In the genomic region with DNA sequence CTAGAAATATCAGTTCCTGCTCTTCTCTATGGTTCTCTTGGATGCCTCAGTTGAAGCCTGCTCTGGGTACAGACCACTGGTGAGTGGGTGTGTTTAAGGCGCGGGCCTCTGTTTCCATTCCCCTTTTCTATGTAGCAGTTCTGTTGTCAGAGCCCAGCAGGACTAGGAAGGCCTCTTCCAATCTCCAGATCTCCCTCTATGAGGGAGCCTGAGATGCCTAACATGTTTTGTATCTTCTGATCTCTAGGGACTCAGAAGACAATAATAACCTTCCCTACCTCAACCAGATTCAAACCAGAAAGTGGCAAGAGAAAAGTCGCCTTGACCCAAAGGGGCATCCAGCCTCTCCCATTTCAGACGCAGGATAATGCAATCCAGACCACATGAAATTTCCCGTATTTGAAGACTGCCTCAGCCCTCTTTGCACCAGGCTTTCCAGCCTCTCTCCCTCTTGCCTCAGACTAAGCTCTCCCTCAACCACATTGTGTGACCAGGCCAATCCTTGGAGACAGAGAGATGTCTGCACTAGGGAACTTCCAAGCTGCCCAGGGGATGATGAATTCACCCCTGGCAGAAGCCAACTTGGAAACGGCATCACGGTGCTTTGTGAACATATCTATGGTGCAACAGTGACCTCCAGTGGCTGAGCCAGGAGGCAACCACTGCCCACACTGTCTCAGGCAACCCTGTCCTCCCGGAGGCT, we compare ENCODE assay signal across 8 cellular contexts.
DNase-seq lines count a peak whose midpoint lies in the region; ATAC-seq and TF ChIP-seq lines count a peak whose summit lies in the region.

No MANE protein-coding gene starts in this region.

- H3K27ac ChIP-seq in 22Rv1 (no peak overlapping the region), endodermal cell (ENCODE audit: low read depth, low read length) (no peak overlapping the region)

- H3K36me3 Mint-ChIP-seq in endodermal cell (ENCODE audit: low read depth): no peaks in the 10 kb centered on the region

- TF ChIP-seq CTCF in 22Rv1 (IDR thresholded peaks at IDR 0.05) (peak; percentile 77), GM12874 (IDR thresholded peaks at IDR 0.05; ENCODE audit: insufficient read depth, low read depth, low read length) (peak; percentile 80), endodermal cell (conservative IDR thresholded peaks at IDR 0.05) (peak; percentile 91)

- peaks cover 45% of the 10 kb centered on the region for H3K27me3 Mint-ChIP-seq in endodermal cell (ENCODE audit: insufficient read depth)

- H3K36me3 ChIP-seq in endodermal cell (ENCODE audit: control insufficient read depth, insufficient read depth, low read length): no peaks in the 10 kb centered on the region

- 60 to 100% methylated on average over 5 to 8 of the region's 8 CpGs for WGBS in endodermal cell (ENCODE audit: insufficient coverage in 1 of 2, insufficient read length in 1 of 2), 2 experiments

- H3K4me3 ChIP-seq in endodermal cell (ENCODE audit: low read length): no peak overlapping the region

- no peak overlapping the region for H3K27ac Mint-ChIP-seq in endodermal cell

- H3K4me1 ChIP-seq in endodermal cell (ENCODE audit: control insufficient read depth, insufficient read depth, low read length): no peaks in the 10 kb centered on the region

- H3K4me3 Mint-ChIP-seq in endodermal cell: no peak overlapping the region

- H3K9me3 ChIP-seq in endodermal cell (ENCODE audit: control insufficient read depth, low read length): no peaks in the 10 kb centered on the region

- H3K9ac ChIP-seq in endodermal cell (ENCODE audit: extremely low read depth, low read length, poor library complexity, severe bottlenecking): no peak overlapping the region

- peak; percentile 70 for ATAC-seq in HG03196 (IDR thresholded peaks at IDR 0.05; ENCODE audit: unreplicated experiment)

- peaks cover 4% of the 10 kb centered on the region for H3K4me1 Mint-ChIP-seq in endodermal cell

- peaks cover 48% of the 10 kb centered on the region for H3K27me3 ChIP-seq in endodermal cell (ENCODE audit: control insufficient read depth, insufficient read depth, low read length, poor library complexity, severe bottlenecking)

- H3K9me3 Mint-ChIP-seq in endodermal cell: peaks cover under 1% of the 10 kb centered on the region

- DNase-seq in NCI-H460 (ENCODE audit: extremely low read depth, low read depth) (peak; percentile 51), endodermal cell (peak; percentile 94), medulla oblongata (ENCODE audit: extremely low spot score) (peak; percentile 96)
- DNase-seq in activated CD4-positive, alpha-beta T cell treated with anti-CD3 and anti-CD28 coated beads, Interleukin-2, amount 50 U/mL, for 1 hour: peak; percentile 30
- DNase-seq in stimulated activated CD8-positive, alpha-beta memory T cell treated with anti-CD3 and anti-CD28 coated beads, Interleukin-2, amount 100 ng/mL, for 48 hours (ENCODE audit: low read depth in 2 of 2): peak; percentile 17 to 33

Comparison
In these comparisons a context has a peak if more than half of its experiments do, and no peak if none do; other contexts are left out.
1. DNase-seq: peak in every context shown above with its lines; median percentile 96 in medulla oblongata; 94 in endodermal cell; 51 in NCI-H460; 30 in activated CD4-positive, alpha-beta T cell treated with anti-CD3 and anti-CD28 coated beads, Interleukin-2, amount 50 U/mL, for 1 hour; 25 in stimulated activated CD8-positive, alpha-beta memory T cell treated with anti-CD3 and anti-CD28 coated beads, Interleukin-2, amount 100 ng/mL, for 48 hours.